ENCODE assay signal across 1 cellular context in genomic region chr4:83115000-83115399, GRCh38.
TF ChIP-seq lines count a peak whose summit lies in the region.

No MANE protein-coding gene starts in this region.

TF ChIP-seq in IMR-90, 13 proteins besides CTCF, POLR2A, EP300 and RAD21 (continued from another document):
- TF ChIP-seq CHD1 (IDR thresholded peaks at IDR 0.05; ENCODE audit: low read depth, low read length) (no peak), MXI1 (IDR thresholded peaks at IDR 0.05; ENCODE audit: borderline replicate concordance, low read depth, low read length) (no peak), ELK1 (IDR thresholded peaks at IDR 0.05; ENCODE audit: borderline replicate concordance, low read depth, low read length) (no peak), BHLHE40 (IDR thresholded peaks at IDR 0.05; ENCODE audit: low read depth, low read length) (no peak), MAZ (IDR thresholded peaks at IDR 0.05; ENCODE audit: borderline replicate concordance, low read depth, low read length) (no peak), RCOR1 (IDR thresholded peaks at IDR 0.05; ENCODE audit: insufficient replicate concordance, low read length) (no peak), FOS (IDR thresholded peaks at IDR 0.05; ENCODE audit: low read depth, low read length) (no peak), NFE2L2 (IDR thresholded peaks at IDR 0.05; ENCODE audit: low read depth, low read length) (no peak), CEBPB (IDR thresholded peaks at IDR 0.05; ENCODE audit: low read depth, low read length) (no peak), SMC3 (IDR thresholded peaks at IDR 0.05; ENCODE audit: low read depth, low read length) (no peak), MAFK (IDR thresholded peaks at IDR 0.05; ENCODE audit: low read depth, low read length) (no peak)
